ENCODE assay signal across 16 cellular contexts in genomic region chr6:12606616-12607015, GRCh38.
DNase-seq lines count a peak whose midpoint lies in the region; ATAC-seq and TF ChIP-seq lines count a peak whose summit lies in the region.
"Had no signal": no experiment of that assay in that cellular context is flagged by ENCODE, and none has a peak within 500 bp of the region (broad histone marks: within the 10 kb centered on the region; RNA-seq: fewer than 3 reads in every experiment).

No MANE protein-coding gene starts in this region.

- no peaks in the 10 kb centered on the region for H3K79me2 ChIP-seq in mammary epithelial cell (ENCODE audit: insufficient read depth, low read length)
- no peaks in the 10 kb centered on the region for H3K79me2 ChIP-seq in OCI-LY7 (ENCODE audit: insufficient read depth, low read depth, low read length)

- in situ Hi-C loops in mammary epithelial cell (cut with MboI; ENCODE audit: low sequenced_read_pairs in 2 of 2), result loop anchor here (10.0 to 25.0 kb wide), 3 partner anchors 212 to 1022 kb away; no protein-coding TSS in a partner anchor

- no peak overlapping the region for H3K27ac ChIP-seq in mammary epithelial cell (ENCODE audit: insufficient read depth, low read depth, low read length)
- no peak overlapping the region for H3K27ac ChIP-seq in OCI-LY7 (ENCODE audit: low read depth, low read length, poor library complexity, severe bottlenecking)
- H3K27ac ChIP-seq in testis, result peak overlapping the region; percentile 42 to 43
- H3K27ac ChIP-seq: GM23248 had no signal

- H3K27ac Mint-ChIP-seq in MCF 10A (ENCODE audit: low read depth, unreplicated experiment) (peak overlapping the region; percentile 21), memory B cell (no peak overlapping the region)
- H3K27ac Mint-ChIP-seq: CD4-positive, CD25-positive, alpha-beta regulatory T cell had no signal

- dilution Hi-C loops in mammary epithelial cell (cut with HindIII; ENCODE audit: low sequenced_read_pairs), result no loop called here

- BruUV-seq in MCF 10A (replicated peaks; lab: Mats Ljungman, UMichigan) (no TSS peak), mammary epithelial cell (replicated peaks; lab: Mats Ljungman, UMichigan) (no TSS peak), OCI-LY7 (replicated peaks; lab: Mats Ljungman, UMichigan) (no TSS peak)

- POLR2A ChIA-PET in MCF 10A (lab: Yijun Ruan, JAX) (interaction anchor here (9.3 kb wide), 1 partner anchor 317 kb away, joined by 116 read pairs; the partner anchor contains the start of gene EDN1), OCI-LY7 (lab: Charles Lee) (interaction anchor here (2.0 kb wide), 1 partner anchor 12 kb away, joined by 6 read pairs; no protein-coding TSS in a partner anchor)

- no peak for TF ChIP-seq CTCF in MCF 10A (IDR thresholded peaks at IDR 0.05; ENCODE audit: unreplicated experiment)
- TF ChIP-seq CTCF in mammary epithelial cell (conservative IDR thresholded peaks at IDR 0.05 in 1 of 2, IDR thresholded peaks at IDR 0.05 in 1 of 2; ENCODE audit: extremely low read depth in 1 of 2, insufficient read depth in 1 of 2, low read depth in 1 of 2, low read length in 2 of 2), result no peak
- TF ChIP-seq CTCF in OCI-LY7 (conservative IDR thresholded peaks at IDR 0.05; ENCODE audit: low read length), result no peak
- no peak for TF ChIP-seq CTCF in testis (IDR thresholded peaks at IDR 0.05)

- CTCF ChIA-PET in MCF 10A (lab: Yijun Ruan, JAX) (interaction anchor here (0.6 to 11.8 kb wide), 22 partner anchors 12 to 954 kb away, joined by 3 to 197 read pairs (median 4); partner anchors contain the start of gene EDN1), mammary epithelial cell (lab: Charles Lee; ENCODE audit: low non-redundant PET) (no interaction called here), OCI-LY7 (lab: Charles Lee; ENCODE audit: unreplicated experiment) (interaction anchor here (0.6 kb wide), 1 partner anchor 1840 kb away, joined by 3 read pairs; no protein-coding TSS in a partner anchor)

- no peak for DNase-seq in MCF 10A (ENCODE audit: unreplicated experiment)
- DNase-seq in mammary epithelial cell, result no peak
- DNase-seq in OCI-LY7 (ENCODE audit: low spot score), result no peak
- DNase-seq in memory B cell (ENCODE audit: low spot score in 2 of 2), result no peak
- no peak for DNase-seq in testis
- DNase-seq in COLO668 (lab: John Stamatoyannopoulos, UW; ENCODE audit: unreplicated experiment), result no peak
- DNase-seq in HT-29 (ENCODE audit: low spot score), result no peak
- DNase-seq: 8988T; ACHN; Calu3; CD4-positive, CD25-positive, alpha-beta regulatory T cell; DMS 273 treated with DMSO at 0.1 percent for 48 hours; GM23248 had no signal

- H3K4me3 ChIP-seq in mammary epithelial cell (replicated peaks in 1 of 3; ENCODE audit: insufficient read depth in 1 of 3, low read depth in 2 of 3, low read length in 3 of 3) (no peak overlapping the region), OCI-LY7 (ENCODE audit: low read depth, low read length, poor library complexity, severe bottlenecking) (no peak overlapping the region), testis (no peak overlapping the region)
- H3K4me3 ChIP-seq: BLaER1 treated with 17β-estradiol and CSF1 and Interleukin-3, amounts not matched to agents 10 nM and 100 nM; GM23248 had no signal

- no peaks in the 10 kb centered on the region for H3K9me2 ChIP-seq in OCI-LY7 (ENCODE audit: insufficient read depth, low read length)

- H3K36me3 ChIP-seq in mammary epithelial cell (ENCODE audit: insufficient read depth, low read length), result no peaks in the 10 kb centered on the region
- H3K36me3 ChIP-seq in OCI-LY7 (ENCODE audit: insufficient read depth, low read length), result no peaks in the 10 kb centered on the region
- no peaks in the 10 kb centered on the region for H3K36me3 ChIP-seq in testis (ENCODE audit: low read depth, missing control alignments)
- H3K36me3 ChIP-seq: BLaER1 treated with 17β-estradiol and CSF1 and Interleukin-3, amounts not matched to agents 10 nM and 100 nM had no signal

- no peaks in the 10 kb centered on the region for H4K20me1 ChIP-seq in mammary epithelial cell (ENCODE audit: insufficient read depth, low read length)
- H4K20me1 ChIP-seq in OCI-LY7 (ENCODE audit: insufficient read depth, low read length), result no peaks in the 10 kb centered on the region
- H4K20me1 ChIP-seq: BLaER1 treated with 17β-estradiol and CSF1 and Interleukin-3, amounts not matched to agents 10 nM and 100 nM had no signal

- H2AFZ ChIP-seq in mammary epithelial cell (ENCODE audit: low read depth, low read length), result no peak overlapping the region
- peak overlapping the region; percentile 99 for H2AFZ ChIP-seq in OCI-LY7 (ENCODE audit: low read length)
- H2AFZ ChIP-seq: GM23248 had no signal

- H3K4me1 Mint-ChIP-seq in MCF 10A (ENCODE audit: insufficient read depth, unreplicated experiment), result peaks cover 30% of the 10 kb centered on the region
- peaks cover 26% of the 10 kb centered on the region for H3K4me1 Mint-ChIP-seq in memory B cell

- H3K9me3 Mint-ChIP-seq in MCF 10A (ENCODE audit: unreplicated experiment), result no peaks in the 10 kb centered on the region
- H3K9me3 Mint-ChIP-seq in memory B cell, result no peaks in the 10 kb centered on the region
- H3K9me3 Mint-ChIP-seq: CD4-positive, CD25-positive, alpha-beta regulatory T cell; IgD-negative memory B cell had no signal

- ATAC-seq in memory B cell (ENCODE audit: low read depth) (no peak), HG03520 (IDR thresholded peaks at IDR 0.05; ENCODE audit: unreplicated experiment) (no peak)

- H3K27me3 Mint-ChIP-seq in MCF 10A (ENCODE audit: insufficient read depth, unreplicated experiment) (no peaks in the 10 kb centered on the region), memory B cell (peaks cover 2% of the 10 kb centered on the region)
- H3K27me3 Mint-ChIP-seq: CD4-positive, CD25-positive, alpha-beta regulatory T cell had no signal

- H3K9me3 ChIP-seq in mammary epithelial cell (replicated peaks; ENCODE audit: insufficient read depth, low read length), result no peaks in the 10 kb centered on the region
- no peaks in the 10 kb centered on the region for H3K9me3 ChIP-seq in OCI-LY7 (ENCODE audit: low read length)
- H3K9me3 ChIP-seq in testis, result no peaks in the 10 kb centered on the region
- H3K9me3 ChIP-seq: BLaER1 treated with 17β-estradiol and CSF1 and Interleukin-3, amounts not matched to agents 10 nM and 100 nM had no signal

- H3K36me3 Mint-ChIP-seq in MCF 10A (ENCODE audit: insufficient read depth, unreplicated experiment) (no peaks in the 10 kb centered on the region), memory B cell (no peaks in the 10 kb centered on the region)
- H3K36me3 Mint-ChIP-seq: CD4-positive, CD25-positive, alpha-beta regulatory T cell; IgD-negative memory B cell had no signal

- intact Hi-C loops in MCF 10A (cut with micrococcal nuclease) (loop anchor here (2.0 kb wide), 2 partner anchors 952 to 1022 kb away; no protein-coding TSS in a partner anchor), mammary epithelial cell (cut with micrococcal nuclease) (loop anchor here (1.0 to 10.0 kb wide), 2 partner anchors 432 to 1021 kb away; no protein-coding TSS in a partner anchor), OCI-LY7 (cut with micrococcal nuclease; ENCODE audit: unreplicated experiment) (loop anchor here (5.0 to 10.0 kb wide), 7 partner anchors 102 to 1022 kb away; no protein-coding TSS in a partner anchor), testis (cut with DNase I; ENCODE audit: low total_unique reads) (loop anchor here (10.0 kb wide), 1 partner anchor 212 kb away; no protein-coding TSS in a partner anchor)

- H3K9ac ChIP-seq in mammary epithelial cell (ENCODE audit: insufficient read depth, low read length), result no peak overlapping the region
- H3K9ac ChIP-seq: BLaER1 treated with 17β-estradiol and CSF1 and Interleukin-3, amounts not matched to agents 10 nM and 100 nM; GM23248 had no signal

- H3K4me3 Mint-ChIP-seq in MCF 10A (ENCODE audit: unreplicated experiment) (no peak overlapping the region), memory B cell (peak overlapping the region; percentile 88)
- H3K4me3 Mint-ChIP-seq: CD4-positive, CD25-positive, alpha-beta regulatory T cell had no signal

- no peak for TF ChIP-seq POLR2A in testis (IDR thresholded peaks at IDR 0.05)

- 93% methylated on average over 5 of the region's 6 CpGs for WGBS in mammary epithelial cell (ENCODE audit: low coverage, missing lambda C conversion rate)
- WGBS in testis, 2 donors, result 65% methylated on average over 6 of the region's 6 CpGs

- H3K27me3 ChIP-seq in mammary epithelial cell (ENCODE audit: insufficient read depth, low read length) (no peaks in the 10 kb centered on the region), testis (no peaks in the 10 kb centered on the region)
- H3K27me3 ChIP-seq: BLaER1 treated with 17β-estradiol and CSF1 and Interleukin-3, amounts not matched to agents 10 nM and 100 nM had no signal

- H3K4me1 ChIP-seq in mammary epithelial cell (ENCODE audit: insufficient read depth, low read length), result peaks cover 5% of the 10 kb centered on the region
- peaks cover 51% of the 10 kb centered on the region for H3K4me1 ChIP-seq in OCI-LY7 (ENCODE audit: insufficient read depth, low read length, poor library complexity, severe bottlenecking)
- H3K4me1 ChIP-seq in testis, result peaks cover 23% of the 10 kb centered on the region

- no peak overlapping the region for H3K4me2 ChIP-seq in mammary epithelial cell (ENCODE audit: insufficient read depth, low read depth, low read length)
- H3K4me2 ChIP-seq in OCI-LY7 (ENCODE audit: low read length), result peak overlapping the region; percentile 76; the same call in 1 of the 2 replicates

Comparison
In these comparisons a context has a peak if more than half of its experiments do, and no peak if none do; other contexts are left out.
1. H3K27ac ChIP-seq: peak in testis (2 of 2); none in mammary epithelial cell (single experiment) and OCI-LY7 (single experiment).